Comparison of ENCODE assay signal across 1 cellular context in the genomic region with DNA sequence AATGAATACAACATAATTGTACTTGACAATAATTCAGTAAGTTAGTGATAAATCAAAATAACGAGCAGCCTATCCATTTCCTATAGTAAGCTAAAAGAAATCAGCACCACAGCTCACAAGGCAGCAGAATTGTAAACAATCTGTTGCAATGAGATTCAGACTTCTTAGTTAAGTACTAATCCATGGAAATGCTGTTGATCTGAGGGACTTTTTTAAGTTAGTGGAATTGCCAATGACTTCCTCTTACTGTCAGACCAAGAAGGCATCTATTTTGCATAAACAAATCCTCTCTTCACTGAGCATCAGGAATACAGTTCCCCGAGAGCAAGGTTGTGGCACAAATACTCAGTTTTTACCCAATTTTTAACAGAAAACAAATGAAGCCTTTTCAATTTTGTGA.
TF ChIP-seq lines count a peak whose summit lies in the region.

No MANE protein-coding gene starts in this region.

TF ChIP-seq in GM23338, 12 proteins besides CTCF, POLR2A, EP300 and RAD21 (continued from another document):
- TF ChIP-seq, protein P1, sequence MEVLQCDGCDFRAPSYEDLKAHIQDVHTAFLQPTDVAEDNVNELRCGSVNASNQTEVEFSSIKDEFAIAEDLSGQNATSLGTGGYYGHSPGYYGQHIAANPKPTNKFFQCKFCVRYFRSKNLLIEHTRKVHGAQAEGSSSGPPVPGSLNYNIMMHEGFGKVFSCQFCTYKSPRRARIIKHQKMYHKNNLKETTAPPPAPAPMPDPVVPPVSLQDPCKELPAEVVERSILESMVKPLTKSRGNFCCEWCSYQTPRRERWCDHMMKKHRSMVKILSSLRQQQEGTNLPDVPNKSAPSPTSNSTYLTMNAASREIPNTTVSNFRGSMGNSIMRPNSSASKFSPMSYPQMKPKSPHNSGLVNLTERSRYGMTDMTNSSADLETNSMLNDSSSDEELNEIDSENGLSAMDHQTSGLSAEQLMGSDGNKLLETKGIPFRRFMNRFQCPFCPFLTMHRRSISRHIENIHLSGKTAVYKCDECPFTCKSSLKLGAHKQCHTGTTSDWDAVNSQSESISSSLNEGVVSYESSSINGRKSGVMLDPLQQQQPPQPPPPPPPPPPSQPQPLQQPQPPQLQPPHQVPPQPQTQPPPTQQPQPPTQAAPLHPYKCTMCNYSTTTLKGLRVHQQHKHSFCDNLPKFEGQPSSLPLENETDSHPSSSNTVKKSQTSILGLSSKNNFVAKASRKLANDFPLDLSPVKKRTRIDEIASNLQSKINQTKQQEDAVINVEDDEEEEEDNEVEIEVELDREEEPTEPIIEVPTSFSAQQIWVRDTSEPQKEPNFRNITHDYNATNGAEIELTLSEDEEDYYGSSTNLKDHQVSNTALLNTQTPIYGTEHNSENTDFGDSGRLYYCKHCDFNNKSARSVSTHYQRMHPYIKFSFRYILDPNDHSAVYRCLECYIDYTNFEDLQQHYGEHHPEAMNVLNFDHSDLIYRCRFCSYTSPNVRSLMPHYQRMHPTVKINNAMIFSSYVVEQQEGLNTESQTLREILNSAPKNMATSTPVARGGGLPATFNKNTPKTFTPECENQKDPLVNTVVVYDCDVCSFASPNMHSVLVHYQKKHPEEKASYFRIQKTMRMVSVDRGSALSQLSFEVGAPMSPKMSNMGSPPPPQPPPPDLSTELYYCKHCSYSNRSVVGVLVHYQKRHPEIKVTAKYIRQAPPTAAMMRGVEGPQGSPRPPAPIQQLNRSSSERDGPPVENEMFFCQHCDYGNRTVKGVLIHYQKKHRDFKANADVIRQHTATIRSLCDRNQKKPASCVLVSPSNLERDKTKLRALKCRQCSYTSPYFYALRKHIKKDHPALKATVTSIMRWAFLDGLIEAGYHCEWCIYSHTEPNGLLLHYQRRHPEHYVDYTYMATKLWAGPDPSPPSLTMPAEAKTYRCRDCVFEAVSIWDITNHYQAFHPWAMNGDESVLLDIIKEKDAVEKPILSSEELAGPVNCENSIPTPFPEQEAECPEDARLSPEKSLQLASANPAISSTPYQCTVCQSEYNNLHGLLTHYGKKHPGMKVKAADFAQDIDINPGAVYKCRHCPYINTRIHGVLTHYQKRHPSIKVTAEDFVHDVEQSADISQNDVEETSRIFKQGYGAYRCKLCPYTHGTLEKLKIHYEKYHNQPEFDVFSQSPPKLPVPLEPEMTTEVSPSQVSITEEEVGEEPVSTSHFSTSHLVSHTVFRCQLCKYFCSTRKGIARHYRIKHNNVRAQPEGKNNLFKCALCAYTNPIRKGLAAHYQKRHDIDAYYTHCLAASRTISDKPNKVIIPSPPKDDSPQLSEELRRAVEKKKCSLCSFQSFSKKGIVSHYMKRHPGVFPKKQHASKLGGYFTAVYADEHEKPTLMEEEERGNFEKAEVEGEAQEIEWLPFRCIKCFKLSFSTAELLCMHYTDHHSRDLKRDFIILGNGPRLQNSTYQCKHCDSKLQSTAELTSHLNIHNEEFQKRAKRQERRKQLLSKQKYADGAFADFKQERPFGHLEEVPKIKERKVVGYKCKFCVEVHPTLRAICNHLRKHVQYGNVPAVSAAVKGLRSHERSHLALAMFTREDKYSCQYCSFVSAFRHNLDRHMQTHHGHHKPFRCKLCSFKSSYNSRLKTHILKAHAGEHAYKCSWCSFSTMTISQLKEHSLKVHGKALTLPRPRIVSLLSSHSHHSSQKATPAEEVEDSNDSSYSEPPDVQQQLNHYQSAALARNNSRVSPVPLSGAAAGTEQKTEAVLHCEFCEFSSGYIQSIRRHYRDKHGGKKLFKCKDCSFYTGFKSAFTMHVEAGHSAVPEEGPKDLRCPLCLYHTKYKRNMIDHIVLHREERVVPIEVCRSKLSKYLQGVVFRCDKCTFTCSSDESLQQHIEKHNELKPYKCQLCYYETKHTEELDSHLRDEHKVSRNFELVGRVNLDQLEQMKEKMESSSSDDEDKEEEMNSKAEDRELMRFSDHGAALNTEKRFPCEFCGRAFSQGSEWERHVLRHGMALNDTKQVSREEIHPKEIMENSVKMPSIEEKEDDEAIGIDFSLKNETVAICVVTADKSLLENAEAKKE (CRISPR knock-in tag; IDR thresholded peaks at IDR 0.05) = no peak
- no peak for TF ChIP-seq EZH2phosphoT487 (IDR thresholded peaks at IDR 0.05; ENCODE audit: unreplicated experiment)
- no peak for TF ChIP-seq ZNF331 (CRISPR knock-in tag; IDR thresholded peaks at IDR 0.05; ENCODE audit: low read depth)
- TF ChIP-seq STAT1 (IDR thresholded peaks at IDR 0.05; ENCODE audit: unreplicated experiment) = no peak
- TF ChIP-seq NANOG (IDR thresholded peaks at IDR 0.05; ENCODE audit: borderline replicate concordance) = no peak
- TF ChIP-seq POLR2AphosphoS5 (IDR thresholded peaks at IDR 0.05; ENCODE audit: low read depth) = no peak
- TF ChIP-seq, protein P2, sequence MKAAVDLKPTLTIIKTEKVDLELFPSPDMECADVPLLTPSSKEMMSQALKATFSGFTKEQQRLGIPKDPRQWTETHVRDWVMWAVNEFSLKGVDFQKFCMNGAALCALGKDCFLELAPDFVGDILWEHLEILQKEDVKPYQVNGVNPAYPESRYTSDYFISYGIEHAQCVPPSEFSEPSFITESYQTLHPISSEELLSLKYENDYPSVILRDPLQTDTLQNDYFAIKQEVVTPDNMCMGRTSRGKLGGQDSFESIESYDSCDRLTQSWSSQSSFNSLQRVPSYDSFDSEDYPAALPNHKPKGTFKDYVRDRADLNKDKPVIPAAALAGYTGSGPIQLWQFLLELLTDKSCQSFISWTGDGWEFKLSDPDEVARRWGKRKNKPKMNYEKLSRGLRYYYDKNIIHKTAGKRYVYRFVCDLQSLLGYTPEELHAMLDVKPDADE (IDR thresholded peaks at IDR 0.05) = no peak
- TF ChIP-seq ZNF114 (CRISPR knock-in tag; IDR thresholded peaks at IDR 0.05) = no peak
